ENCODE assay signal across 1 cellular context in the genomic region with DNA sequence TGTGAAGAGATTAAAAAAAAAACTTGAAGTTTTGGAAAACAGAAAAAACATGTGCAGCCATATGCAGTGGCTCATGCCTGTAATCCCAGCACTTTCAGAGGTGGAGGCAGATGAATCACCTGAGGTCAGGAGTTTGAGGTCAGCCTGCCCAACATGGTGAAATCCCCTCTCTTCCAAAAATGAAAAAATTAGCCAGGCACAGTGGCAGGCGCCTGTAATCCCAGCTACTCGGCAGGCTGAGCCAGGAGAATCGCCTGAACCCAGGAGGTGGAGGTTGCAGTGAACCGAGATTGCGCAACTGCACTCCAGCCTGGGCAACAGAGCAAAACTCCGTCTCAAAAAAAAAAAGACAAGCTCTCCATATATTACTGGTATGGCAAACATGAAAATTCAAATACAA.
TF ChIP-seq lines count a peak whose summit lies in the region.

No MANE protein-coding gene starts in this region.

TF ChIP-seq in GM23338, 12 proteins besides CTCF, POLR2A, EP300 and RAD21 (continued from another document):
- TF ChIP-seq, protein P1, sequence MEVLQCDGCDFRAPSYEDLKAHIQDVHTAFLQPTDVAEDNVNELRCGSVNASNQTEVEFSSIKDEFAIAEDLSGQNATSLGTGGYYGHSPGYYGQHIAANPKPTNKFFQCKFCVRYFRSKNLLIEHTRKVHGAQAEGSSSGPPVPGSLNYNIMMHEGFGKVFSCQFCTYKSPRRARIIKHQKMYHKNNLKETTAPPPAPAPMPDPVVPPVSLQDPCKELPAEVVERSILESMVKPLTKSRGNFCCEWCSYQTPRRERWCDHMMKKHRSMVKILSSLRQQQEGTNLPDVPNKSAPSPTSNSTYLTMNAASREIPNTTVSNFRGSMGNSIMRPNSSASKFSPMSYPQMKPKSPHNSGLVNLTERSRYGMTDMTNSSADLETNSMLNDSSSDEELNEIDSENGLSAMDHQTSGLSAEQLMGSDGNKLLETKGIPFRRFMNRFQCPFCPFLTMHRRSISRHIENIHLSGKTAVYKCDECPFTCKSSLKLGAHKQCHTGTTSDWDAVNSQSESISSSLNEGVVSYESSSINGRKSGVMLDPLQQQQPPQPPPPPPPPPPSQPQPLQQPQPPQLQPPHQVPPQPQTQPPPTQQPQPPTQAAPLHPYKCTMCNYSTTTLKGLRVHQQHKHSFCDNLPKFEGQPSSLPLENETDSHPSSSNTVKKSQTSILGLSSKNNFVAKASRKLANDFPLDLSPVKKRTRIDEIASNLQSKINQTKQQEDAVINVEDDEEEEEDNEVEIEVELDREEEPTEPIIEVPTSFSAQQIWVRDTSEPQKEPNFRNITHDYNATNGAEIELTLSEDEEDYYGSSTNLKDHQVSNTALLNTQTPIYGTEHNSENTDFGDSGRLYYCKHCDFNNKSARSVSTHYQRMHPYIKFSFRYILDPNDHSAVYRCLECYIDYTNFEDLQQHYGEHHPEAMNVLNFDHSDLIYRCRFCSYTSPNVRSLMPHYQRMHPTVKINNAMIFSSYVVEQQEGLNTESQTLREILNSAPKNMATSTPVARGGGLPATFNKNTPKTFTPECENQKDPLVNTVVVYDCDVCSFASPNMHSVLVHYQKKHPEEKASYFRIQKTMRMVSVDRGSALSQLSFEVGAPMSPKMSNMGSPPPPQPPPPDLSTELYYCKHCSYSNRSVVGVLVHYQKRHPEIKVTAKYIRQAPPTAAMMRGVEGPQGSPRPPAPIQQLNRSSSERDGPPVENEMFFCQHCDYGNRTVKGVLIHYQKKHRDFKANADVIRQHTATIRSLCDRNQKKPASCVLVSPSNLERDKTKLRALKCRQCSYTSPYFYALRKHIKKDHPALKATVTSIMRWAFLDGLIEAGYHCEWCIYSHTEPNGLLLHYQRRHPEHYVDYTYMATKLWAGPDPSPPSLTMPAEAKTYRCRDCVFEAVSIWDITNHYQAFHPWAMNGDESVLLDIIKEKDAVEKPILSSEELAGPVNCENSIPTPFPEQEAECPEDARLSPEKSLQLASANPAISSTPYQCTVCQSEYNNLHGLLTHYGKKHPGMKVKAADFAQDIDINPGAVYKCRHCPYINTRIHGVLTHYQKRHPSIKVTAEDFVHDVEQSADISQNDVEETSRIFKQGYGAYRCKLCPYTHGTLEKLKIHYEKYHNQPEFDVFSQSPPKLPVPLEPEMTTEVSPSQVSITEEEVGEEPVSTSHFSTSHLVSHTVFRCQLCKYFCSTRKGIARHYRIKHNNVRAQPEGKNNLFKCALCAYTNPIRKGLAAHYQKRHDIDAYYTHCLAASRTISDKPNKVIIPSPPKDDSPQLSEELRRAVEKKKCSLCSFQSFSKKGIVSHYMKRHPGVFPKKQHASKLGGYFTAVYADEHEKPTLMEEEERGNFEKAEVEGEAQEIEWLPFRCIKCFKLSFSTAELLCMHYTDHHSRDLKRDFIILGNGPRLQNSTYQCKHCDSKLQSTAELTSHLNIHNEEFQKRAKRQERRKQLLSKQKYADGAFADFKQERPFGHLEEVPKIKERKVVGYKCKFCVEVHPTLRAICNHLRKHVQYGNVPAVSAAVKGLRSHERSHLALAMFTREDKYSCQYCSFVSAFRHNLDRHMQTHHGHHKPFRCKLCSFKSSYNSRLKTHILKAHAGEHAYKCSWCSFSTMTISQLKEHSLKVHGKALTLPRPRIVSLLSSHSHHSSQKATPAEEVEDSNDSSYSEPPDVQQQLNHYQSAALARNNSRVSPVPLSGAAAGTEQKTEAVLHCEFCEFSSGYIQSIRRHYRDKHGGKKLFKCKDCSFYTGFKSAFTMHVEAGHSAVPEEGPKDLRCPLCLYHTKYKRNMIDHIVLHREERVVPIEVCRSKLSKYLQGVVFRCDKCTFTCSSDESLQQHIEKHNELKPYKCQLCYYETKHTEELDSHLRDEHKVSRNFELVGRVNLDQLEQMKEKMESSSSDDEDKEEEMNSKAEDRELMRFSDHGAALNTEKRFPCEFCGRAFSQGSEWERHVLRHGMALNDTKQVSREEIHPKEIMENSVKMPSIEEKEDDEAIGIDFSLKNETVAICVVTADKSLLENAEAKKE (CRISPR knock-in tag; IDR thresholded peaks at IDR 0.05): no peak
- no peak for TF ChIP-seq POLR2AphosphoS5 (IDR thresholded peaks at IDR 0.05; ENCODE audit: low read depth)
- TF ChIP-seq, protein P2, sequence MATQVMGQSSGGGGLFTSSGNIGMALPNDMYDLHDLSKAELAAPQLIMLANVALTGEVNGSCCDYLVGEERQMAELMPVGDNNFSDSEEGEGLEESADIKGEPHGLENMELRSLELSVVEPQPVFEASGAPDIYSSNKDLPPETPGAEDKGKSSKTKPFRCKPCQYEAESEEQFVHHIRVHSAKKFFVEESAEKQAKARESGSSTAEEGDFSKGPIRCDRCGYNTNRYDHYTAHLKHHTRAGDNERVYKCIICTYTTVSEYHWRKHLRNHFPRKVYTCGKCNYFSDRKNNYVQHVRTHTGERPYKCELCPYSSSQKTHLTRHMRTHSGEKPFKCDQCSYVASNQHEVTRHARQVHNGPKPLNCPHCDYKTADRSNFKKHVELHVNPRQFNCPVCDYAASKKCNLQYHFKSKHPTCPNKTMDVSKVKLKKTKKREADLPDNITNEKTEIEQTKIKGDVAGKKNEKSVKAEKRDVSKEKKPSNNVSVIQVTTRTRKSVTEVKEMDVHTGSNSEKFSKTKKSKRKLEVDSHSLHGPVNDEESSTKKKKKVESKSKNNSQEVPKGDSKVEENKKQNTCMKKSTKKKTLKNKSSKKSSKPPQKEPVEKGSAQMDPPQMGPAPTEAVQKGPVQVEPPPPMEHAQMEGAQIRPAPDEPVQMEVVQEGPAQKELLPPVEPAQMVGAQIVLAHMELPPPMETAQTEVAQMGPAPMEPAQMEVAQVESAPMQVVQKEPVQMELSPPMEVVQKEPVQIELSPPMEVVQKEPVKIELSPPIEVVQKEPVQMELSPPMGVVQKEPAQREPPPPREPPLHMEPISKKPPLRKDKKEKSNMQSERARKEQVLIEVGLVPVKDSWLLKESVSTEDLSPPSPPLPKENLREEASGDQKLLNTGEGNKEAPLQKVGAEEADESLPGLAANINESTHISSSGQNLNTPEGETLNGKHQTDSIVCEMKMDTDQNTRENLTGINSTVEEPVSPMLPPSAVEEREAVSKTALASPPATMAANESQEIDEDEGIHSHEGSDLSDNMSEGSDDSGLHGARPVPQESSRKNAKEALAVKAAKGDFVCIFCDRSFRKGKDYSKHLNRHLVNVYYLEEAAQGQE (IDR thresholded peaks at IDR 0.05; ENCODE audit: unreplicated experiment): no peak
- no peak for TF ChIP-seq EZH2phosphoT487 (IDR thresholded peaks at IDR 0.05; ENCODE audit: unreplicated experiment)
